In genomic region chr1:20389551-20389950, GRCh38 we compare ENCODE assay signal across 23 cellular contexts.
"Had no signal": no experiment of that assay in that cellular context is flagged by ENCODE, and none has a peak within 500 bp of the region (broad histone marks: within the 10 kb centered on the region; RNA-seq: fewer than 3 reads in every experiment).

No MANE protein-coding gene starts in this region.

- H3K36me3 ChIP-seq: ovary, right atrium auricular region, right lobe of liver, thyroid gland, transverse colon, upper lobe of left lung had no signal

- H3K27me3 ChIP-seq: ovary, right lobe of liver, testis, thyroid gland had no signal

- H3K9me3 ChIP-seq: ovary, right lobe of liver, testis, thyroid gland, transverse colon had no signal

- H3K27ac ChIP-seq: ovary, right atrium auricular region, right lobe of liver, skin epidermis, testis, thyroid gland, transverse colon, upper lobe of left lung had no signal

- H3K4me3 ChIP-seq: lung, ovary, right atrium auricular region, right lobe of liver, skin epidermis, testis, thyroid gland, transverse colon, upper lobe of left lung had no signal

- DNase-seq: head of caudate nucleus; hippocampal formation; kidney glomerular epithelial cell; left cardiac atrium; mesendoderm; naive B cell; ovary; right lobe of liver; stimulated activated CD4-positive, alpha-beta T cell treated with anti-CD3 and anti-CD28 coated beads, Interleukin-1b, Interleukin-23, amount 100 ng/mL, for 48 hours; stimulated activated CD4-positive, alpha-beta T cell treated with anti-CD3 and anti-CD28 coated beads, Interleukin-2, amount 100 ng/mL, for 48 hours; stimulated activated CD4-positive, alpha-beta T cell treated with anti-CD3 and anti-CD28 coated beads, Interleukin-4, amount 100 ng/mL, for 4 hours; stimulated activated CD8-positive, alpha-beta memory T cell treated with anti-CD3 and anti-CD28 coated beads, Interleukin-4, amount 100 ng/mL, for 48 hours; stimulated activated naive CD4-positive, alpha-beta T cell treated with Interleukin-2 at 50 U/mL for 16 hours; stimulated activated naive CD8-positive, alpha-beta T cell treated with anti-CD3 and anti-CD28 coated beads, Interleukin-15, amount 100 ng/mL, for 72 hours; substantia nigra; testis; thyroid gland; transverse colon had no signal

- ATAC-seq: left cardiac atrium; left lobe of liver; right lobe of liver; stimulated activated naive CD8-positive, alpha-beta T cell treated with anti-CD3 and anti-CD28 coated beads, Interleukin-15, amount 100 ng/mL, for 72 hours had no signal

- H3K4me1 ChIP-seq: right atrium auricular region, right lobe of liver, testis, thyroid gland, transverse colon, upper lobe of left lung had no signal
